In the genomic region with DNA sequence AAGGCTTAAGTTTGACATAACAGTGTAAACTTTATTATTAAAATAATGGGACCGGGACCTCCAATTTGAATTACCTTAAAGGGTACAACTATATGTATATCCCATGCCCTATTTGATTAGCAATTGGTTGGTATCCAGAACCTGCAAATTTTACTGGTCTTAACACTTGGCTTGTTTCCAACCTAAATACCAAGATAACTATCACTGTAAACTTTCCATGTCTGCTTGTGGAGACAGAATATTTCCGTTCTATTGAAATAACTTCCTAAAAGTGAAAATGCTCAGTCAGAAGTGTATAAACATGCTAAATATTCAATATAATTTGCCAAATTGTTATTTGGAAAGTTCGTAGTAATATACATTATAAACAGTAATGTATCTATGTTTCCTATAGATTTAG, we compare ENCODE assay signal across 19 cellular contexts.
"Had no signal": no experiment of that assay in that cellular context is flagged by ENCODE, and none has a peak within 500 bp of the region (broad histone marks: within the 10 kb centered on the region; RNA-seq: fewer than 3 reads in every experiment).

No MANE protein-coding gene starts in this region.

- H3K4me1 ChIP-seq: SJSA1 had no signal

- DNase-seq: KBM-7, MG63, NCI-H1092 treated with DMSO at 0.1 percent for 48 hours, NCI-H1436, NCI-H187, NCI-H2029, NCI-H2081 treated with DMSO at 0.1 percent for 48 hours, NCI-H2171, NCI-H226, NCI-H446, NCI-H510A, NCI-H524 treated with DMSO at 0.1 percent for 48 hours, NCI-H69, NCI-H774, Right ventricle myocardium superior, RPMI8226, SIG-M5 had no signal

- H3K27ac ChIP-seq: SJSA1, SK-N-MC had no signal

- H3K4me3 ChIP-seq: MG63, SJSA1, SK-N-MC had no signal

- H3K36me3 ChIP-seq: MG63, SJSA1 had no signal

- H3K9me3 ChIP-seq: MG63, SJSA1 had no signal

- H3K27me3 ChIP-seq: MG63, SJSA1 had no signal
